Comparison of ENCODE assay signal across 7 cellular contexts in genomic region chr14:101808894-101809670, GRCh38. TPM values are rescaled to one million over a fixed set of nuclear protein-coding genes. Genes with fewer than 3 reads are reported as not detected.
DNase-seq lines count a peak whose midpoint lies in the region; ATAC-seq and TF ChIP-seq lines count a peak whose summit lies in the region.

No MANE protein-coding gene starts in this region.

- no peak for ATAC-seq in stimulated activated naive B cell treated with anti-CD40 and anti-IgM and Interleukin-4, amounts not matched to agents 10 μg/mL and 1 μg/mL and 100 μg/mL, for 72 hours (replicated peaks)

- TF ChIP-seq CTCF in HEK293 (tag by site-specific recombination; IDR thresholded peaks at IDR 0.05) = no peak

- H3K36me3 ChIP-seq in HEK293 (ENCODE audit: control insufficient read depth in 2 of 2, insufficient read depth in 1 of 2, low read length in 2 of 2) = peaks cover 0 to under 1% of the 10 kb centered on the region in 2 experiments; a peak in 1 of 3 replicates

- no peaks in the 10 kb centered on the region for H3K9me3 Mint-ChIP-seq in activated T-helper 1 cell treated with anti-CD3 and anti-CD28 coated beads, Interleukin-12 subunit alpha, Interleukin-12 subunit beta, Interleukin-2, Interleukin-4 antibody, amounts not matched to agents 30 ng/mL and 10 ng/mL and 1 ng/mL, durations not matched to agents 14 hours and 24 hours and 36 hours
- no peaks in the 10 kb centered on the region for H3K9me3 Mint-ChIP-seq in stimulated activated naive B cell treated with anti-CD40 and anti-IgM and Interleukin-4, amounts not matched to agents 10 μg/mL and 1 μg/mL and 100 μg/mL, for 72 hours

- no peak for DNase-seq in activated T-helper 1 cell treated with anti-CD3 and anti-CD28 coated beads, Interleukin-12 subunit alpha, Interleukin-12 subunit beta, Interleukin-2, Interleukin-4 antibody, amounts not matched to agents 30 ng/mL and 10 ng/mL and 1 ng/mL, durations not matched to agents 14 hours and 24 hours and 36 hours (ENCODE audit: low spot score)
- DNase-seq in stimulated activated naive B cell treated with anti-CD40 and anti-IgM and Interleukin-4, amounts not matched to agents 10 μg/mL and 1 μg/mL and 100 μg/mL, for 72 hours = no peak
- no peak for DNase-seq in HEK293T (ENCODE audit: extremely low spot score)
- no peak for DNase-seq in NCI-H146 (lab: John Stamatoyannopoulos, UW)
- DNase-seq in OCI-M2 (lab: John Stamatoyannopoulos, UW; ENCODE audit: unreplicated experiment) = no peak

- peak overlapping the region; percentile 96 for H3K4me3 Mint-ChIP-seq in activated T-helper 1 cell treated with anti-CD3 and anti-CD28 coated beads, Interleukin-12 subunit alpha, Interleukin-12 subunit beta, Interleukin-2, Interleukin-4 antibody, amounts not matched to agents 30 ng/mL and 10 ng/mL and 1 ng/mL, durations not matched to agents 14 hours and 24 hours and 36 hours
- H3K4me3 Mint-ChIP-seq in stimulated activated naive B cell treated with anti-CD40 and anti-IgM and Interleukin-4, amounts not matched to agents 10 μg/mL and 1 μg/mL and 100 μg/mL, for 72 hours = peak overlapping the region; percentile 92 to 97

- intact Hi-C loops in activated T-helper 1 cell treated with anti-CD3 and anti-CD28 coated beads, Interleukin-12 subunit alpha, Interleukin-12 subunit beta, Interleukin-2, Interleukin-4 antibody, amounts not matched to agents 30 ng/mL and 10 ng/mL and 1 ng/mL, durations not matched to agents 14 hours and 24 hours and 36 hours (cut with micrococcal nuclease) = loop anchor here (1.0 kb wide), 3 partner anchors 17 to 139 kb away; no protein-coding TSS in a partner anchor

- peaks cover 10% of the 10 kb centered on the region for H3K4me1 ChIP-seq in HEK293 (ENCODE audit: control insufficient read depth, insufficient read depth, low read length)

- no peaks in the 10 kb centered on the region for H3K27me3 Mint-ChIP-seq in activated T-helper 1 cell treated with anti-CD3 and anti-CD28 coated beads, Interleukin-12 subunit alpha, Interleukin-12 subunit beta, Interleukin-2, Interleukin-4 antibody, amounts not matched to agents 30 ng/mL and 10 ng/mL and 1 ng/mL, durations not matched to agents 14 hours and 24 hours and 36 hours (ENCODE audit: insufficient read depth)
- no peaks in the 10 kb centered on the region for H3K27me3 Mint-ChIP-seq in stimulated activated naive B cell treated with anti-CD40 and anti-IgM and Interleukin-4, amounts not matched to agents 10 μg/mL and 1 μg/mL and 100 μg/mL, for 72 hours

- peaks cover 43% of the 10 kb centered on the region for H3K4me1 Mint-ChIP-seq in activated T-helper 1 cell treated with anti-CD3 and anti-CD28 coated beads, Interleukin-12 subunit alpha, Interleukin-12 subunit beta, Interleukin-2, Interleukin-4 antibody, amounts not matched to agents 30 ng/mL and 10 ng/mL and 1 ng/mL, durations not matched to agents 14 hours and 24 hours and 36 hours (ENCODE audit: low read depth)
- H3K4me1 Mint-ChIP-seq in stimulated activated naive B cell treated with anti-CD40 and anti-IgM and Interleukin-4, amounts not matched to agents 10 μg/mL and 1 μg/mL and 100 μg/mL, for 72 hours = peaks cover 25 to 30% of the 10 kb centered on the region in 2 donors

- POLR2A ChIA-PET in HEK293 (lab: Yijun Ruan, JAX) (interaction anchor here (0.7 to 2.2 kb wide), 6 partner anchors 13 to 48 kb away, joined by 3 to 9 read pairs (median 4); partner anchors contain the start of gene PPP2R5C), HEK293T (lab: Yijun Ruan, JAX) (interaction anchor here (0.7 to 3.0 kb wide), 17 partner anchors 9 to 139 kb away, joined by 3 to 16 read pairs (median 5); no protein-coding TSS in a partner anchor)

- peaks cover 18% of the 10 kb centered on the region for H3K36me3 Mint-ChIP-seq in activated T-helper 1 cell treated with anti-CD3 and anti-CD28 coated beads, Interleukin-12 subunit alpha, Interleukin-12 subunit beta, Interleukin-2, Interleukin-4 antibody, amounts not matched to agents 30 ng/mL and 10 ng/mL and 1 ng/mL, durations not matched to agents 14 hours and 24 hours and 36 hours (ENCODE audit: low read depth)
- H3K36me3 Mint-ChIP-seq in stimulated activated naive B cell treated with anti-CD40 and anti-IgM and Interleukin-4, amounts not matched to agents 10 μg/mL and 1 μg/mL and 100 μg/mL, for 72 hours = peaks cover 17 to 34% of the 10 kb centered on the region in 2 donors

- H3K4me3 ChIP-seq in HEK293 (ENCODE audit: low read depth, low read length) = peak overlapping the region; percentile 81
- peak overlapping the region; percentile 72 for H3K4me3 ChIP-seq in iPS-18c (ENCODE audit: insufficient read depth, low read depth, low read length)

- H3K9me3 ChIP-seq in HEK293 (ENCODE audit: control insufficient read depth, insufficient read depth, low read depth, low read length) (no peaks in the 10 kb centered on the region), iPS-18c (ENCODE audit: control insufficient read depth, insufficient read depth, low read length) (no peaks in the 10 kb centered on the region)

- CTCF ChIA-PET in HEK293 (lab: Yijun Ruan, JAX) (interaction anchor here (0.6 to 4.4 kb wide), 6 partner anchors 38 to 136 kb away, joined by 3 to 21 read pairs (median 3); no protein-coding TSS in a partner anchor), HEK293T (lab: Yijun Ruan, JAX) (interaction anchor here (0.6 to 1.4 kb wide), 3 partner anchors 38 to 505 kb away, joined by 3 to 7 read pairs (median 3); no protein-coding TSS in a partner anchor)

- peak overlapping the region; percentile 100 for H3K27ac Mint-ChIP-seq in activated T-helper 1 cell treated with anti-CD3 and anti-CD28 coated beads, Interleukin-12 subunit alpha, Interleukin-12 subunit beta, Interleukin-2, Interleukin-4 antibody, amounts not matched to agents 30 ng/mL and 10 ng/mL and 1 ng/mL, durations not matched to agents 14 hours and 24 hours and 36 hours
- H3K27ac Mint-ChIP-seq in stimulated activated naive B cell treated with anti-CD40 and anti-IgM and Interleukin-4, amounts not matched to agents 10 μg/mL and 1 μg/mL and 100 μg/mL, for 72 hours = peak overlapping the region; percentile 100

- H3K27ac ChIP-seq in HEK293 (ENCODE audit: extremely low read depth, low read depth, low read length) = 0 out of 2 replicates have a peak overlapping the region, but pooled peaks have one; percentile 8

TF ChIP-seq in HEK293, 187 proteins besides CTCF, POLR2A, EP300 and RAD21 (continues in another document):
- TF ChIP-seq ZNF624 (tag by site-specific recombination; IDR thresholded peaks at IDR 0.05) (no peak), IKZF3 (tag by site-specific recombination; IDR thresholded peaks at IDR 0.05) (no peak), ZNF585B (tag by site-specific recombination; IDR thresholded peaks at IDR 0.05) (no peak), ZNF362 (tag by site-specific recombination; IDR thresholded peaks at IDR 0.05) (peak; percentile 96), TRIM28 (IDR thresholded peaks at IDR 0.05; ENCODE audit: borderline replicate concordance, low read length) (no peak)

TF ChIP-seq in HEK293T, 16 proteins besides CTCF, POLR2A, EP300 and RAD21:
- TF ChIP-seq SUZ12 (IDR thresholded peaks at IDR 0.05) = no peak
- TF ChIP-seq TARDBP (IDR thresholded peaks at IDR 0.05) = no peak
- no peak for TF ChIP-seq SP1 (IDR thresholded peaks at IDR 0.05)
- no peak for TF ChIP-seq NFRKB (IDR thresholded peaks at IDR 0.05)
- TF ChIP-seq, protein P1, sequence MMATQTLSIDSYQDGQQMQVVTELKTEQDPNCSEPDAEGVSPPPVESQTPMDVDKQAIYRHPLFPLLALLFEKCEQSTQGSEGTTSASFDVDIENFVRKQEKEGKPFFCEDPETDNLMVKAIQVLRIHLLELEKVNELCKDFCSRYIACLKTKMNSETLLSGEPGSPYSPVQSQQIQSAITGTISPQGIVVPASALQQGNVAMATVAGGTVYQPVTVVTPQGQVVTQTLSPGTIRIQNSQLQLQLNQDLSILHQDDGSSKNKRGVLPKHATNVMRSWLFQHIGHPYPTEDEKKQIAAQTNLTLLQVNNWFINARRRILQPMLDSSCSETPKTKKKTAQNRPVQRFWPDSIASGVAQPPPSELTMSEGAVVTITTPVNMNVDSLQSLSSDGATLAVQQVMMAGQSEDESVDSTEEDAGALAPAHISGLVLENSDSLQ (IDR thresholded peaks at IDR 0.05) = no peak
- TF ChIP-seq FOXK2 (IDR thresholded peaks at IDR 0.05) = no peak
- no peak for TF ChIP-seq BHLHE40 (IDR thresholded peaks at IDR 0.05; ENCODE audit: borderline replicate concordance)
- no peak for TF ChIP-seq LEF1 (IDR thresholded peaks at IDR 0.05; ENCODE audit: borderline replicate concordance)
- no peak for TF ChIP-seq ELF4 (IDR thresholded peaks at IDR 0.05)
- no peak for TF ChIP-seq FOXA1 (IDR thresholded peaks at IDR 0.05)
- TF ChIP-seq ZNF384 (IDR thresholded peaks at IDR 0.05) = no peak
- no peak for TF ChIP-seq ARNT (IDR thresholded peaks at IDR 0.05)
- no peak for TF ChIP-seq HDGF (IDR thresholded peaks at IDR 0.05; ENCODE audit: borderline replicate concordance)
- TF ChIP-seq FOXM1 (IDR thresholded peaks at IDR 0.05; ENCODE audit: borderline replicate concordance) = no peak
- TF ChIP-seq CTBP1 (IDR thresholded peaks at IDR 0.05; ENCODE audit: borderline replicate concordance) = no peak
- no peak for TF ChIP-seq L3MBTL2 (conservative IDR thresholded peaks at IDR 0.05)
TF ChIP-seq in HEK293T: peak in this region for 0.

RNA-seq across cellular contexts. Expression of gene PPP2R5C, which starts 47.6 kb away (rescaled TPM):
- 157 and 166 TPM in 2 replicates for total RNA-seq in activated T-helper 1 cell treated with anti-CD3 and anti-CD28 coated beads, Interleukin-12 subunit alpha, Interleukin-12 subunit beta, Interleukin-2, Interleukin-4 antibody, amounts not matched to agents 30 ng/mL and 10 ng/mL and 1 ng/mL, durations not matched to agents 14 hours and 24 hours and 36 hours
